ENCODE assay signal across 20 cellular contexts in genomic region chr9:36902861-36903524, GRCh38.
"Had no signal": no experiment of that assay in that cellular context is flagged by ENCODE, and none has a peak within 500 bp of the region (broad histone marks: within the 10 kb centered on the region; RNA-seq: fewer than 3 reads in every experiment).

No MANE protein-coding gene starts in this region.

- ATAC-seq: left colon; naive thymus-derived CD8-positive, alpha-beta T cell; WTC11 had no signal

- H3K4me3 Mint-ChIP-seq: activated CD8-positive, alpha-beta memory T cell treated with anti-CD3 and anti-CD28 coated beads, Interleukin-2, amount 10 ng/mL, durations not matched to agents 7 days and 5 days; activated CD8-positive, alpha-beta T cell treated with anti-CD3 and anti-CD28 coated beads for 36 hours; activated naive CD4-positive, alpha-beta T cell treated with anti-CD3 and anti-CD28 coated beads, Interleukin-2, amount 10 ng/mL, durations not matched to agents 7 days and 5 days; activated naive CD8-positive, alpha-beta T cell treated with anti-CD3 and anti-CD28 coated beads, Interleukin-2, amount 10 ng/mL, durations not matched to agents 7 days and 5 days; activated T-helper 1 cell treated with anti-CD3 and anti-CD28 coated beads, Interleukin-12 subunit alpha, Interleukin-12 subunit beta, Interleukin-2, Interleukin-4 antibody, amounts not matched to agents 30 ng/mL and 10 ng/mL and 1 ng/mL, durations not matched to agents 14 hours and 24 hours and 36 hours; brain; naive thymus-derived CD8-positive, alpha-beta T cell; WTC11 had no signal

- DNase-seq: activated CD4-positive, alpha-beta T cell treated with anti-CD3 and anti-CD28 coated beads, Interleukin-2, amount 50 U/mL, for 1 hour; activated effector memory CD4-positive, alpha-beta T cell treated with anti-CD3 and anti-CD28 coated beads, Interleukin-2, amount 50 U/mL, for 16 hours; activated naive CD4-positive, alpha-beta T cell treated with anti-CD3 and anti-CD28 coated beads, Interleukin-2, amount 10 ng/mL, durations not matched to agents 7 days and 5 days; activated naive CD8-positive, alpha-beta T cell treated with anti-CD3 and anti-CD28 coated beads, Interleukin-2, amount 10 ng/mL, durations not matched to agents 7 days and 5 days; activated T-cell treated with anti-CD3 and anti-CD28 coated beads for 4 hours; cortex of kidney; hippocampal formation; kidney; midbrain; naive thymus-derived CD8-positive, alpha-beta T cell; posterior cingulate gyrus; spleen had no signal

- H3K27me3 ChIP-seq: ascending aorta had no signal

- H3K4me1 ChIP-seq: ascending aorta had no signal

- H3K9me3 Mint-ChIP-seq: activated CD8-positive, alpha-beta T cell treated with anti-CD3 and anti-CD28 coated beads for 36 hours; activated naive CD4-positive, alpha-beta T cell treated with anti-CD3 and anti-CD28 coated beads, Interleukin-2, amount 10 ng/mL, durations not matched to agents 7 days and 5 days; activated naive CD8-positive, alpha-beta T cell treated with anti-CD3 and anti-CD28 coated beads, Interleukin-2, amount 10 ng/mL, durations not matched to agents 7 days and 5 days; activated T-helper 1 cell treated with anti-CD3 and anti-CD28 coated beads, Interleukin-12 subunit alpha, Interleukin-12 subunit beta, Interleukin-2, Interleukin-4 antibody, amounts not matched to agents 30 ng/mL and 10 ng/mL and 1 ng/mL, durations not matched to agents 14 hours and 24 hours and 36 hours; naive thymus-derived CD8-positive, alpha-beta T cell; WTC11 had no signal

- H3K36me3 Mint-ChIP-seq: activated CD8-positive, alpha-beta memory T cell treated with anti-CD3 and anti-CD28 coated beads, Interleukin-2, amount 10 ng/mL, durations not matched to agents 7 days and 5 days; activated naive CD4-positive, alpha-beta T cell treated with anti-CD3 and anti-CD28 coated beads, Interleukin-2, amount 10 ng/mL, durations not matched to agents 7 days and 5 days; activated naive CD8-positive, alpha-beta T cell treated with anti-CD3 and anti-CD28 coated beads, Interleukin-2, amount 10 ng/mL, durations not matched to agents 7 days and 5 days; brain; naive thymus-derived CD8-positive, alpha-beta T cell; WTC11 had no signal

- H3K4me1 Mint-ChIP-seq: activated naive CD4-positive, alpha-beta T cell treated with anti-CD3 and anti-CD28 coated beads, Interleukin-2, amount 10 ng/mL, durations not matched to agents 7 days and 5 days had no signal

- H3K27ac ChIP-seq: ascending aorta, thoracic aorta had no signal

- H3K36me3 ChIP-seq: ascending aorta, thoracic aorta had no signal

- H3K27ac Mint-ChIP-seq: activated CD8-positive, alpha-beta memory T cell treated with anti-CD3 and anti-CD28 coated beads, Interleukin-2, amount 10 ng/mL, durations not matched to agents 7 days and 5 days; activated CD8-positive, alpha-beta T cell treated with anti-CD3 and anti-CD28 coated beads for 36 hours; activated naive CD4-positive, alpha-beta T cell treated with anti-CD3 and anti-CD28 coated beads, Interleukin-2, amount 10 ng/mL, durations not matched to agents 7 days and 5 days; activated naive CD8-positive, alpha-beta T cell treated with anti-CD3 and anti-CD28 coated beads, Interleukin-2, amount 10 ng/mL, durations not matched to agents 7 days and 5 days; activated T-helper 1 cell treated with anti-CD3 and anti-CD28 coated beads, Interleukin-12 subunit alpha, Interleukin-12 subunit beta, Interleukin-2, Interleukin-4 antibody, amounts not matched to agents 30 ng/mL and 10 ng/mL and 1 ng/mL, durations not matched to agents 14 hours and 24 hours and 36 hours; naive thymus-derived CD8-positive, alpha-beta T cell; WTC11 had no signal

- H3K4me3 ChIP-seq: ascending aorta, spleen, thoracic aorta had no signal

- H3K9me3 ChIP-seq: ascending aorta, spleen, thoracic aorta had no signal
